Comparison of ENCODE assay signal across 21 cellular contexts in genomic region chr9:75359638-75360037, GRCh38.
DNase-seq lines count a peak whose midpoint lies in the region; FAIRE-seq and TF ChIP-seq lines count a peak whose summit lies in the region.
"Had no signal": no experiment of that assay in that cellular context is flagged by ENCODE, and none has a peak within 500 bp of the region (broad histone marks: within the 10 kb centered on the region; RNA-seq: fewer than 3 reads in every experiment).

No MANE protein-coding gene starts in this region.

- peaks cover 26% of the 10 kb centered on the region for H3K36me3 Mint-ChIP-seq in nephron progenitor cell (ENCODE audit: low read depth)
- H3K36me3 Mint-ChIP-seq: CD14-positive monocyte; CD8-positive, alpha-beta T cell had no signal

- H3K27ac Mint-ChIP-seq in nephron progenitor cell = peak overlapping the region; percentile 88
- H3K27ac Mint-ChIP-seq: CD14-positive monocyte; CD8-positive, alpha-beta T cell had no signal

- no peaks in the 10 kb centered on the region for H3K27me3 ChIP-seq in iPS-18a (ENCODE audit: control insufficient read depth, insufficient read depth, low read length)

- peaks cover 33% of the 10 kb centered on the region for H3K9me3 Mint-ChIP-seq in nephron progenitor cell

- H3K4me1 ChIP-seq in iPS-18a (ENCODE audit: control insufficient read depth, low read depth, low read length) = peaks cover 21% of the 10 kb centered on the region

- peaks cover 18% of the 10 kb centered on the region for H3K9me3 ChIP-seq in iPS-18a (ENCODE audit: control insufficient read depth, low read depth, low read length)

- FAIRE-seq in RCC 7860 (lab: Jason Lieb, UNC) = no peak
- FAIRE-seq: D721Med, GM12892, GM19239, H54 had no signal

- no peak overlapping the region for H3K4me3 Mint-ChIP-seq in nephron progenitor cell
- H3K4me3 Mint-ChIP-seq: CD14-positive monocyte; CD8-positive, alpha-beta T cell had no signal

- no peak overlapping the region for H3K4me3 ChIP-seq in iPS-18a (ENCODE audit: low read length)

- no peak for TF ChIP-seq CTCF in nephron progenitor cell (IDR thresholded peaks at IDR 0.05)

- H3K4me1 Mint-ChIP-seq in nephron progenitor cell = peaks cover 13% of the 10 kb centered on the region
- H3K4me1 Mint-ChIP-seq: CD14-positive monocyte had no signal

- DNase-seq in ELF-1 (ENCODE audit: low read depth, low spot score) (peak; percentile 9), RCC 7860 (ENCODE audit: low spot score) (peak; percentile 44), nephron progenitor cell (no peak)
- DNase-seq in activated T-cell treated with anti-CD3 and anti-CD28 coated beads, Interleukin-2, amount 50 U/mL, for 48 hours = no peak
- DNase-seq in effector CD4-positive, alpha-beta T cell = no peak
- no peak for DNase-seq in activated CD8-positive, alpha-beta memory T cell treated with anti-CD3 and anti-CD28 coated beads for 24 hours
- DNase-seq: CD8-positive, alpha-beta T cell; COR-L47; DMS153; DMS79 treated with DMSO at 0.1 percent for 48 hours; EL; GDM1; IMR-90 had no signal

- peak overlapping the region; percentile 30 for H3K27ac ChIP-seq in iPS-18a (ENCODE audit: low read length)
- H3K27ac ChIP-seq: 22Rv1, HL-60 had no signal

- H3K27me3 Mint-ChIP-seq in nephron progenitor cell (ENCODE audit: low read depth, poor library complexity) = peaks cover 9% of the 10 kb centered on the region

- no peak overlapping the region for H3K9ac ChIP-seq in iPS-18a (ENCODE audit: low read length)

- no peaks in the 10 kb centered on the region for H3K36me3 ChIP-seq in iPS-18a (ENCODE audit: control insufficient read depth, low read depth, low read length)

Comparison
In these comparisons a context has a peak if more than half of its experiments do, and no peak if none do; other contexts are left out.
1. DNase-seq: peak in ELF-1 (single experiment) and RCC 7860 (single experiment); none in nephron progenitor cell (single experiment), activated T-cell treated with anti-CD3 and anti-CD28 coated beads, Interleukin-2, amount 50 U/mL, for 48 hours (0 of 2), effector CD4-positive, alpha-beta T cell (single experiment) and activated CD8-positive, alpha-beta memory T cell treated with anti-CD3 and anti-CD28 coated beads for 24 hours (single experiment).